1 cellular context compared by ENCODE assay signal in the genomic region with DNA sequence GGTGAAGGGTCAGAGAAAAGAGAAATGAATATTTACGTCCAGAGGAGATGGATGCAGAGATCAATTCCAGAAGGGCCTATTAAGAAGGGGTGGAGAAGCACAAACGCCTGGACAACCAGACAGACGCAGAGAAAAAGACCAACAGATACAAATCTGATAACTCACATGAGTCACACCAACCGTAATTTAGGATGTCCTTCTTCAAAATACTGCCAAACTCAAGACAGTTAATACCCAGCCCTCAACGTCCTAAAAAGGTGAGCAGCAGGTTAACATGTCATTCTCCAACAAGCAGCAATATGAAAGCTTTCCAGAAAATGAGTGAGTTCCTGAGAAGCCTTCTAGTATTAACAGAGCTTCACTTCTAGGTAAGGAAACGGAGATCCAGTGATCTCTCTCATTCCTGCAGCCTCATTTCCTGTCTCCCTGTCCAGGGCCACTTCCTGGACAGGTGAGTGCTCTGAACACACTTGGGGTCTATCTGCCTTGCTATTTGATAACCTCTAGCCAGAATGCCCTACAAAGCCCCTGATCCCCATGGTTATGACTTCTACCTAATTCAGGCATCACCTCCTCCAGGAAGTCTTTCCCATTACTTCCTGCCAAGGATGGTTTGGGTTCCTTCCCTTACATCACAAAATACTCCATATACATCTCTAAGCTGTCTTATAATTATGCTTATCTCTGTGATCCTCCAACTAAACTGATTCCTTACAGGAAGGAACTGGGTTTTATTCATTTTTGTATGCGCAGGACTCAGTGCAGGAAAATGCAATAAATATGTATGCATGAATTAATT.
TF ChIP-seq lines count a peak whose summit lies in the region.

No MANE protein-coding gene starts in this region.

TF ChIP-seq in GM23338, 12 proteins besides CTCF, POLR2A, EP300 and RAD21:
- TF ChIP-seq REST (IDR thresholded peaks at IDR 0.05; ENCODE audit: unreplicated experiment) (no peak), JUNB (IDR thresholded peaks at IDR 0.05; ENCODE audit: unreplicated experiment) (no peak), CREB1 (CRISPR knock-in tag; IDR thresholded peaks at IDR 0.05; ENCODE audit: low read depth) (no peak), STAT1 (IDR thresholded peaks at IDR 0.05; ENCODE audit: unreplicated experiment) (no peak), EZH2 (IDR thresholded peaks at IDR 0.05; ENCODE audit: low read depth, unreplicated experiment) (no peak), NANOG (IDR thresholded peaks at IDR 0.05; ENCODE audit: borderline replicate concordance) (no peak), EZH2phosphoT487 (IDR thresholded peaks at IDR 0.05; ENCODE audit: unreplicated experiment) (no peak), ZNF331 (CRISPR knock-in tag; IDR thresholded peaks at IDR 0.05; ENCODE audit: low read depth) (no peak), ZNF114 (CRISPR knock-in tag; IDR thresholded peaks at IDR 0.05) (no peak), POLR2AphosphoS5 (IDR thresholded peaks at IDR 0.05; ENCODE audit: low read depth) (no peak)
- TF ChIP-seq, protein P1, sequence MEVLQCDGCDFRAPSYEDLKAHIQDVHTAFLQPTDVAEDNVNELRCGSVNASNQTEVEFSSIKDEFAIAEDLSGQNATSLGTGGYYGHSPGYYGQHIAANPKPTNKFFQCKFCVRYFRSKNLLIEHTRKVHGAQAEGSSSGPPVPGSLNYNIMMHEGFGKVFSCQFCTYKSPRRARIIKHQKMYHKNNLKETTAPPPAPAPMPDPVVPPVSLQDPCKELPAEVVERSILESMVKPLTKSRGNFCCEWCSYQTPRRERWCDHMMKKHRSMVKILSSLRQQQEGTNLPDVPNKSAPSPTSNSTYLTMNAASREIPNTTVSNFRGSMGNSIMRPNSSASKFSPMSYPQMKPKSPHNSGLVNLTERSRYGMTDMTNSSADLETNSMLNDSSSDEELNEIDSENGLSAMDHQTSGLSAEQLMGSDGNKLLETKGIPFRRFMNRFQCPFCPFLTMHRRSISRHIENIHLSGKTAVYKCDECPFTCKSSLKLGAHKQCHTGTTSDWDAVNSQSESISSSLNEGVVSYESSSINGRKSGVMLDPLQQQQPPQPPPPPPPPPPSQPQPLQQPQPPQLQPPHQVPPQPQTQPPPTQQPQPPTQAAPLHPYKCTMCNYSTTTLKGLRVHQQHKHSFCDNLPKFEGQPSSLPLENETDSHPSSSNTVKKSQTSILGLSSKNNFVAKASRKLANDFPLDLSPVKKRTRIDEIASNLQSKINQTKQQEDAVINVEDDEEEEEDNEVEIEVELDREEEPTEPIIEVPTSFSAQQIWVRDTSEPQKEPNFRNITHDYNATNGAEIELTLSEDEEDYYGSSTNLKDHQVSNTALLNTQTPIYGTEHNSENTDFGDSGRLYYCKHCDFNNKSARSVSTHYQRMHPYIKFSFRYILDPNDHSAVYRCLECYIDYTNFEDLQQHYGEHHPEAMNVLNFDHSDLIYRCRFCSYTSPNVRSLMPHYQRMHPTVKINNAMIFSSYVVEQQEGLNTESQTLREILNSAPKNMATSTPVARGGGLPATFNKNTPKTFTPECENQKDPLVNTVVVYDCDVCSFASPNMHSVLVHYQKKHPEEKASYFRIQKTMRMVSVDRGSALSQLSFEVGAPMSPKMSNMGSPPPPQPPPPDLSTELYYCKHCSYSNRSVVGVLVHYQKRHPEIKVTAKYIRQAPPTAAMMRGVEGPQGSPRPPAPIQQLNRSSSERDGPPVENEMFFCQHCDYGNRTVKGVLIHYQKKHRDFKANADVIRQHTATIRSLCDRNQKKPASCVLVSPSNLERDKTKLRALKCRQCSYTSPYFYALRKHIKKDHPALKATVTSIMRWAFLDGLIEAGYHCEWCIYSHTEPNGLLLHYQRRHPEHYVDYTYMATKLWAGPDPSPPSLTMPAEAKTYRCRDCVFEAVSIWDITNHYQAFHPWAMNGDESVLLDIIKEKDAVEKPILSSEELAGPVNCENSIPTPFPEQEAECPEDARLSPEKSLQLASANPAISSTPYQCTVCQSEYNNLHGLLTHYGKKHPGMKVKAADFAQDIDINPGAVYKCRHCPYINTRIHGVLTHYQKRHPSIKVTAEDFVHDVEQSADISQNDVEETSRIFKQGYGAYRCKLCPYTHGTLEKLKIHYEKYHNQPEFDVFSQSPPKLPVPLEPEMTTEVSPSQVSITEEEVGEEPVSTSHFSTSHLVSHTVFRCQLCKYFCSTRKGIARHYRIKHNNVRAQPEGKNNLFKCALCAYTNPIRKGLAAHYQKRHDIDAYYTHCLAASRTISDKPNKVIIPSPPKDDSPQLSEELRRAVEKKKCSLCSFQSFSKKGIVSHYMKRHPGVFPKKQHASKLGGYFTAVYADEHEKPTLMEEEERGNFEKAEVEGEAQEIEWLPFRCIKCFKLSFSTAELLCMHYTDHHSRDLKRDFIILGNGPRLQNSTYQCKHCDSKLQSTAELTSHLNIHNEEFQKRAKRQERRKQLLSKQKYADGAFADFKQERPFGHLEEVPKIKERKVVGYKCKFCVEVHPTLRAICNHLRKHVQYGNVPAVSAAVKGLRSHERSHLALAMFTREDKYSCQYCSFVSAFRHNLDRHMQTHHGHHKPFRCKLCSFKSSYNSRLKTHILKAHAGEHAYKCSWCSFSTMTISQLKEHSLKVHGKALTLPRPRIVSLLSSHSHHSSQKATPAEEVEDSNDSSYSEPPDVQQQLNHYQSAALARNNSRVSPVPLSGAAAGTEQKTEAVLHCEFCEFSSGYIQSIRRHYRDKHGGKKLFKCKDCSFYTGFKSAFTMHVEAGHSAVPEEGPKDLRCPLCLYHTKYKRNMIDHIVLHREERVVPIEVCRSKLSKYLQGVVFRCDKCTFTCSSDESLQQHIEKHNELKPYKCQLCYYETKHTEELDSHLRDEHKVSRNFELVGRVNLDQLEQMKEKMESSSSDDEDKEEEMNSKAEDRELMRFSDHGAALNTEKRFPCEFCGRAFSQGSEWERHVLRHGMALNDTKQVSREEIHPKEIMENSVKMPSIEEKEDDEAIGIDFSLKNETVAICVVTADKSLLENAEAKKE (CRISPR knock-in tag; IDR thresholded peaks at IDR 0.05): no peak
- TF ChIP-seq, protein P2, sequence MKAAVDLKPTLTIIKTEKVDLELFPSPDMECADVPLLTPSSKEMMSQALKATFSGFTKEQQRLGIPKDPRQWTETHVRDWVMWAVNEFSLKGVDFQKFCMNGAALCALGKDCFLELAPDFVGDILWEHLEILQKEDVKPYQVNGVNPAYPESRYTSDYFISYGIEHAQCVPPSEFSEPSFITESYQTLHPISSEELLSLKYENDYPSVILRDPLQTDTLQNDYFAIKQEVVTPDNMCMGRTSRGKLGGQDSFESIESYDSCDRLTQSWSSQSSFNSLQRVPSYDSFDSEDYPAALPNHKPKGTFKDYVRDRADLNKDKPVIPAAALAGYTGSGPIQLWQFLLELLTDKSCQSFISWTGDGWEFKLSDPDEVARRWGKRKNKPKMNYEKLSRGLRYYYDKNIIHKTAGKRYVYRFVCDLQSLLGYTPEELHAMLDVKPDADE (IDR thresholded peaks at IDR 0.05): no peak
